Comparison of ENCODE assay signal across 1 cellular context in the genomic region with DNA sequence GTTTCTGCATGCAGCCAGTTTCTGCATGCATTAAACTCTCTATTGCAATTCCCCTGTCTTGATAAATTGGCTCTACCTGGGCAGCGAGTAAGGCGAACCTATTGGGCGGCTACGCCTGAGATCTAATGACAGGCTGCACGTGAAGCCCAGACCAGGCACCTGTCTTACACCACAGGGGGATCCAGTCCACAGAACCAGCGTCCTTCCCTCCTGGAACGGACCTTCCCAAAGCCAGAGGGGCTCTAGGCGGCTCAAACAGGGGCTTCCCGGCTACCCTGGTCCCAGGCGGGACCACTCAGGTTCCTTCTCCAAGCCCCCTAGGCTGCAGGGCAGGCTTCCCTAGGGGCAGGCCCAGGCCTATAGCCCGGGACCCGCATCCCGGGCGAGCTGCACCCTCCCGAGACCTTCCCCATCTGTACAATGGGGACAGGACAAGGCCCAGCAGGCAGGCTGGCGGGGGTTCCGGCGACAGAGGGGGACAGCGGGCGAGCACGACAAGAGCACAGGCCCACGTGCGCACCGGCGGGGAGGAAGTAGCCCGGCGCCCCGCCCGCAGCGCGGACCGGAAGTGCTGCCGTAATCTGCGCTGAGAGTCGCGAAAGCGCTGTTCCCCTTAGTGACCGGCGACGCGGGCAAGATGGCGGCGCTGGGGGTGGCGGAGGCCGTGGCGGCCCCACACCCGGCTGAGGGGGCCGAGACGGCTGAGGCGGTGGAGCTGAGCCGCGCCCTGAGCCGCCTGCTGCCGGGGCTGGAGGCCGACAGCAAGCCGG.
TF ChIP-seq lines count a peak whose summit lies in the region.

Gene DNAAF5 (plus strand): TSS at position 616 of the 770 bp plus-strand sequence. CDS start 22 bp downstream, at position 638.

TF ChIP-seq in HepG2, 621 proteins besides CTCF, POLR2A, EP300 and RAD21 (continued from another document and continues in another):
- TF ChIP-seq, protein P1, sequence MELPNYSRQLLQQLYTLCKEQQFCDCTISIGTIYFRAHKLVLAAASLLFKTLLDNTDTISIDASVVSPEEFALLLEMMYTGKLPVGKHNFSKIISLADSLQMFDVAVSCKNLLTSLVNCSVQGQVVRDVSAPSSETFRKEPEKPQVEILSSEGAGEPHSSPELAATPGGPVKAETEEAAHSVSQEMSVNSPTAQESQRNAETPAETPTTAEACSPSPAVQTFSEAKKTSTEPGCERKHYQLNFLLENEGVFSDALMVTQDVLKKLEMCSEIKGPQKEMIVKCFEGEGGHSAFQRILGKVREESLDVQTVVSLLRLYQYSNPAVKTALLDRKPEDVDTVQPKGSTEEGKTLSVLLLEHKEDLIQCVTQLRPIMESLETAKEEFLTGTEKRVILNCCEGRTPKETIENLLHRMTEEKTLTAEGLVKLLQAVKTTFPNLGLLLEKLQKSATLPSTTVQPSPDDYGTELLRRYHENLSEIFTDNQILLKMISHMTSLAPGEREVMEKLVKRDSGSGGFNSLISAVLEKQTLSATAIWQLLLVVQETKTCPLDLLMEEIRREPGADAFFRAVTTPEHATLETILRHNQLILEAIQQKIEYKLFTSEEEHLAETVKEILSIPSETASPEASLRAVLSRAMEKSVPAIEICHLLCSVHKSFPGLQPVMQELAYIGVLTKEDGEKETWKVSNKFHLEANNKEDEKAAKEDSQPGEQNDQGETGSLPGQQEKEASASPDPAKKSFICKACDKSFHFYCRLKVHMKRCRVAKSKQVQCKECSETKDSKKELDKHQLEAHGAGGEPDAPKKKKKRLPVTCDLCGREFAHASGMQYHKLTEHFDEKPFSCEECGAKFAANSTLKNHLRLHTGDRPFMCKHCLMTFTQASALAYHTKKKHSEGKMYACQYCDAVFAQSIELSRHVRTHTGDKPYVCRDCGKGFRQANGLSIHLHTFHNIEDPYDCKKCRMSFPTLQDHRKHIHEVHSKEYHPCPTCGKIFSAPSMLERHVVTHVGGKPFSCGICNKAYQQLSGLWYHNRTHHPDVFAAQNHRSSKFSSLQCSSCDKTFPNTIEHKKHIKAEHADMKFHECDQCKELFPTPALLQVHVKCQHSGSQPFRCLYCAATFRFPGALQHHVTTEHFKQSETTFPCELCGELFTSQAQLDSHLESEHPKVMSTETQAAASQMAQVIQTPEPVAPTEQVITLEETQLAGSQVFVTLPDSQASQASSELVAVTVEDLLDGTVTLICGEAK (IDR thresholded peaks at IDR 0.05), result peak; percentile 53
- TF ChIP-seq, protein P1 (CRISPR knock-in tag; IDR thresholded peaks at IDR 0.05), result no peak
- TF ChIP-seq PHF20 (CRISPR knock-in tag; IDR thresholded peaks at IDR 0.05), result peak; percentile 92
- no peak for TF ChIP-seq ZNF703 (CRISPR knock-in tag; IDR thresholded peaks at IDR 0.05; ENCODE audit: borderline replicate concordance)
- TF ChIP-seq, protein P2, sequence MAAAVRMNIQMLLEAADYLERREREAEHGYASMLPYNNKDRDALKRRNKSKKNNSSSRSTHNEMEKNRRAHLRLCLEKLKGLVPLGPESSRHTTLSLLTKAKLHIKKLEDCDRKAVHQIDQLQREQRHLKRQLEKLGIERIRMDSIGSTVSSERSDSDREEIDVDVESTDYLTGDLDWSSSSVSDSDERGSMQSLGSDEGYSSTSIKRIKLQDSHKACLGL (CRISPR knock-in tag; IDR thresholded peaks at IDR 0.05), result peak; percentile 100; the same call in 1 of the 2 replicates
- peak; percentile 26; the same call in 1 of the 2 replicates for TF ChIP-seq ZNF263 (CRISPR knock-in tag; IDR thresholded peaks at IDR 0.05)
- TF ChIP-seq BCLAF1 (IDR thresholded peaks at IDR 0.05), result no peak
- peak; percentile 98 for TF ChIP-seq HDAC1 (CRISPR knock-in tag; IDR thresholded peaks at IDR 0.05)
- 0 out of 2 replicates have a peak, but pooled peaks have one; percentile 45 for TF ChIP-seq ZNF775 (CRISPR knock-in tag; IDR thresholded peaks at IDR 0.05; ENCODE audit: borderline replicate concordance)
- TF ChIP-seq TCF7L2 (IDR thresholded peaks at IDR 0.05; ENCODE audit: low read depth, low read length), result no peak
- no peak for TF ChIP-seq ZNF773 (CRISPR knock-in tag; IDR thresholded peaks at IDR 0.05; ENCODE audit: borderline replicate concordance)
- TF ChIP-seq FIP1L1 (IDR thresholded peaks at IDR 0.05; ENCODE audit: borderline replicate concordance, insufficient read depth, low read depth, low read length), result no peak
- peak; percentile 89 for TF ChIP-seq YEATS2 (CRISPR knock-in tag; IDR thresholded peaks at IDR 0.05; ENCODE audit: borderline replicate concordance)
- TF ChIP-seq ZNF432 (CRISPR knock-in tag; IDR thresholded peaks at IDR 0.05; ENCODE audit: borderline replicate concordance), result no peak
- peak; percentile 71; the same call in 1 of the 2 replicates for TF ChIP-seq ZSCAN5A (CRISPR knock-in tag; IDR thresholded peaks at IDR 0.05; ENCODE audit: borderline replicate concordance)
- TF ChIP-seq, protein P3, sequence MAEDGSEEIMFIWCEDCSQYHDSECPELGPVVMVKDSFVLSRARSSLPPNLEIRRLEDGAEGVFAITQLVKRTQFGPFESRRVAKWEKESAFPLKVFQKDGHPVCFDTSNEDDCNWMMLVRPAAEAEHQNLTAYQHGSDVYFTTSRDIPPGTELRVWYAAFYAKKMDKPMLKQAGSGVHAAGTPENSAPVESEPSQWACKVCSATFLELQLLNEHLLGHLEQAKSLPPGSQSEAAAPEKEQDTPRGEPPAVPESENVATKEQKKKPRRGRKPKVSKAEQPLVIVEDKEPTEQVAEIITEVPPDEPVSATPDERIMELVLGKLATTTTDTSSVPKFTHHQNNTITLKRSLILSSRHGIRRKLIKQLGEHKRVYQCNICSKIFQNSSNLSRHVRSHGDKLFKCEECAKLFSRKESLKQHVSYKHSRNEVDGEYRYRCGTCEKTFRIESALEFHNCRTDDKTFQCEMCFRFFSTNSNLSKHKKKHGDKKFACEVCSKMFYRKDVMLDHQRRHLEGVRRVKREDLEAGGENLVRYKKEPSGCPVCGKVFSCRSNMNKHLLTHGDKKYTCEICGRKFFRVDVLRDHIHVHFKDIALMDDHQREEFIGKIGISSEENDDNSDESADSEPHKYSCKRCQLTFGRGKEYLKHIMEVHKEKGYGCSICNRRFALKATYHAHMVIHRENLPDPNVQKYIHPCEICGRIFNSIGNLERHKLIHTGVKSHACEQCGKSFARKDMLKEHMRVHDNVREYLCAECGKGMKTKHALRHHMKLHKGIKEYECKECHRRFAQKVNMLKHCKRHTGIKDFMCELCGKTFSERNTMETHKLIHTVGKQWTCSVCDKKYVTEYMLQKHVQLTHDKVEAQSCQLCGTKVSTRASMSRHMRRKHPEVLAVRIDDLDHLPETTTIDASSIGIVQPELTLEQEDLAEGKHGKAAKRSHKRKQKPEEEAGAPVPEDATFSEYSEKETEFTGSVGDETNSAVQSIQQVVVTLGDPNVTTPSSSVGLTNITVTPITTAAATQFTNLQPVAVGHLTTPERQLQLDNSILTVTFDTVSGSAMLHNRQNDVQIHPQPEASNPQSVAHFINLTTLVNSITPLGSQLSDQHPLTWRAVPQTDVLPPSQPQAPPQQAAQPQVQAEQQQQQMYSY (CRISPR knock-in tag; IDR thresholded peaks at IDR 0.05), result peak; percentile 25; the same call in 1 of the 2 replicates
- TF ChIP-seq ZIK1 (CRISPR knock-in tag; IDR thresholded peaks at IDR 0.05; ENCODE audit: borderline replicate concordance, low read depth), result peak; percentile 40; the same call in 1 of the 2 replicates
- TF ChIP-seq GABPB1 (CRISPR knock-in tag; IDR thresholded peaks at IDR 0.05), result peak; percentile 98
- 0 out of 2 replicates have a peak, but pooled peaks have one; percentile 21 for TF ChIP-seq CHCHD3 (CRISPR knock-in tag; IDR thresholded peaks at IDR 0.05)
- TF ChIP-seq ZNF570 (CRISPR knock-in tag; IDR thresholded peaks at IDR 0.05; ENCODE audit: borderline replicate concordance), result peak; percentile 53; the same call in 1 of the 2 replicates
- TF ChIP-seq PRMT3 (CRISPR knock-in tag; IDR thresholded peaks at IDR 0.05; ENCODE audit: borderline replicate concordance, low read depth), result no peak; the same call in 1 of the 2 replicates
- peak; percentile 34 for TF ChIP-seq ZNF781 (CRISPR knock-in tag; IDR thresholded peaks at IDR 0.05; ENCODE audit: borderline replicate concordance, not compliant biosample characterization)
- TF ChIP-seq ZFP36 (IDR thresholded peaks at IDR 0.05; ENCODE audit: borderline replicate concordance, low read depth, low read length, partially characterized antibody), result no peak
- TF ChIP-seq MIXL1 (CRISPR knock-in tag; IDR thresholded peaks at IDR 0.05), result 0 out of 2 replicates have a peak, but pooled peaks have one; percentile 15
- TF ChIP-seq ELF1 (CRISPR knock-in tag; IDR thresholded peaks at IDR 0.05), result peak; percentile 87
- TF ChIP-seq MIER2 (CRISPR knock-in tag; IDR thresholded peaks at IDR 0.05), result no peak
- TF ChIP-seq TGIF2 (CRISPR knock-in tag; IDR thresholded peaks at IDR 0.05), result peak; percentile 96
- no peak for TF ChIP-seq KAT2B (IDR thresholded peaks at IDR 0.05; ENCODE audit: borderline replicate concordance, low read depth, low read length)
- peak; percentile 79 for TF ChIP-seq ZNF709 (CRISPR knock-in tag; IDR thresholded peaks at IDR 0.05)
- peak; percentile 88 for TF ChIP-seq ETV5 (CRISPR knock-in tag; IDR thresholded peaks at IDR 0.05; ENCODE audit: borderline replicate concordance)
- TF ChIP-seq GRHL1 (CRISPR knock-in tag; conservative IDR thresholded peaks at IDR 0.05), result no peak
